Comparison of ENCODE assay signal across 8 cellular contexts in genomic region chr9:20684035-20684864, GRCh38. TPM values are rescaled to one million over a fixed set of nuclear protein-coding genes. Genes with fewer than 3 reads are reported as not detected.
DNase-seq lines count a peak whose midpoint lies in the region; ATAC-seq lines count a peak whose summit lies in the region.

TSS of gene FOCAD (plus strand) at chr9:20684259. CDS start at chr9:20715354, 31,095 bp downstream.

- H3K4me3 ChIP-seq in HUES64 (ENCODE audit: low read length) = peak within 1 kb of the TSS; percentile 77
- peak within 1 kb of the TSS; percentile 89 to 98 for H3K4me3 ChIP-seq in muscle layer of duodenum (ENCODE audit: low read depth in 1 of 2, low read length in 2 of 2)

- H3K27me3 Mint-ChIP-seq in activated T-cell treated with anti-CD3 and anti-CD28 coated beads, Interleukin-2, amount 50 U/mL, for 4 hours (ENCODE audit: low read depth) = no peaks in the 10 kb centered on the region

- H3K4me1 ChIP-seq in HUES64 (ENCODE audit: insufficient read depth, low read length) = peaks cover 9% of the 10 kb centered on the region; the same call in 1 of the 2 replicates
- peaks cover 5 to 12% of the 10 kb centered on the region in 2 donors for H3K4me1 ChIP-seq in muscle layer of duodenum (ENCODE audit: control insufficient read depth in 1 of 2, insufficient read depth in 2 of 2, low read length in 2 of 2)

- H3K36me3 ChIP-seq in HUES64 (ENCODE audit: insufficient read depth, low read length) (no peaks in the 10 kb centered on the region), muscle layer of duodenum (ENCODE audit: control insufficient read depth in 1 of 2, insufficient read depth in 2 of 2, low read length in 2 of 2) (no peaks in the 10 kb centered on the region)

- peak within 1 kb of the TSS; percentile 81; the same call in 1 of the 2 replicates for H3K27ac ChIP-seq in HUES64 (ENCODE audit: low read depth, low read length)
- peak within 1 kb of the TSS; percentile 93 for H3K27ac ChIP-seq in muscle layer of duodenum (ENCODE audit: low read length)

- H3K36me3 Mint-ChIP-seq in activated T-cell treated with anti-CD3 and anti-CD28 coated beads, Interleukin-2, amount 50 U/mL, for 4 hours (ENCODE audit: insufficient read depth) = no peaks in the 10 kb centered on the region

- H3K9ac ChIP-seq in HUES64 (ENCODE audit: low read depth, low read length) = peak within 1 kb of the TSS; percentile 87

- peaks cover 27% of the 10 kb centered on the region for H3K4me1 Mint-ChIP-seq in activated T-cell treated with anti-CD3 and anti-CD28 coated beads, Interleukin-2, amount 50 U/mL, for 4 hours (ENCODE audit: low read depth)

- H3K27me3 ChIP-seq in HUES64 (ENCODE audit: insufficient read depth, low read length) = no peaks in the 10 kb centered on the region
- no peaks in the 10 kb centered on the region for H3K27me3 ChIP-seq in muscle layer of duodenum (ENCODE audit: low read depth, low read length)

- under 1% methylated on average over 77 of the region's 77 CpGs for WGBS in HUES64

- DNase-seq in D341Med (ENCODE audit: low spot score) (peak; percentile 99), OCI-M1 (lab: John Stamatoyannopoulos, UW) (peak; percentile 95)
- peak; percentile 94 for DNase-seq in activated T-cell treated with anti-CD3 and anti-CD28 coated beads, Interleukin-2, amount 50 U/mL, for 4 hours
- peak; percentile 85 to 95 for DNase-seq in stimulated activated CD8-positive, alpha-beta memory T cell treated with anti-CD3 and anti-CD28 coated beads, Interleukin-7, amount 100 ng/mL, for 4 hours (ENCODE audit: low read depth in 2 of 2)

- ATAC-seq in GM21447 (IDR thresholded peaks at IDR 0.05; ENCODE audit: unreplicated experiment) (peak; percentile 95), esophagus mucosa (peak; percentile 100)
- peak; percentile 99 for ATAC-seq in activated T-cell treated with anti-CD3 and anti-CD28 coated beads, Interleukin-2, amount 50 U/mL, for 4 hours

- H3K9me3 ChIP-seq in HUES64 (ENCODE audit: insufficient read depth, low read depth, low read length) (no peaks in the 10 kb centered on the region), muscle layer of duodenum (ENCODE audit: control insufficient read depth in 1 of 2, low read length in 2 of 2) (no peaks in the 10 kb centered on the region)

- H3K4me3 Mint-ChIP-seq in activated T-cell treated with anti-CD3 and anti-CD28 coated beads, Interleukin-2, amount 50 U/mL, for 4 hours = peak within 1 kb of the TSS; percentile 89

- H3K9me3 Mint-ChIP-seq in activated T-cell treated with anti-CD3 and anti-CD28 coated beads, Interleukin-2, amount 50 U/mL, for 4 hours = no peaks in the 10 kb centered on the region

RNA-seq across cellular contexts. Expression of gene FOCAD, which starts in this region (rescaled TPM):
- 26.7 TPM for polyA plus RNA-seq in HUES64 (2013, experiment 1 of 2)
- polyA plus RNA-seq in HUES64 (2013, experiment 2 of 2) = 32.8 TPM
- 10 to 100 TPM; 15.5 to 19.9 (median 18.6) TPM for total RNA-seq in activated T-cell treated with anti-CD3 and anti-CD28 coated beads, Interleukin-2, amount 50 U/mL, for 4 hours
- total RNA-seq in esophagus mucosa = 17.1 TPM

Comparison
In these comparisons a context has a peak if more than half of its experiments do, and no peak if none do; other contexts are left out.
1. Peak in every context shown above with its lines: DNase-seq, ATAC-seq, H3K4me3 ChIP-seq and H3K27ac ChIP-seq.